25 cellular contexts compared by ENCODE assay signal in the genomic region with DNA sequence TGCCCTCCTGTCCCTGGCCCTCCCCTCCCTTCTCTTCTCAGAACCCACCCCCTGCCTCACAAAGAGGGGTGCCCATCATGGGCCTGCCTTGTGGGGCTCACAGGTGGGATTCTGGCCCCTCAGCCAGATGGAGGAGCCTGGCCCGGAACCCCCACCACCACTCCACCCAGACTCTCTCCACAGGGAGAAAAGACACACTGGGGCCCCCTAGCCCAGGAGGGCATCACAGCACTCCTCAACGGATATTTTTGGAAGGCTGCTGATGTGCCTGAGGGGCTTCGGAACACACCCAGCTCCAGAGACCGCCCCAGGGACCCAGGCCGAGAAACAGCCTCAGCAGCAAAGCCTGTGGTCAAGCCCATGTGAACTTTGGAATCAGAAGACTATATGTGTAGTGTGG. TPM values are rescaled to one million over a fixed set of nuclear protein-coding genes. Genes with fewer than 3 reads are reported as not detected.
"Had no signal": no experiment of that assay in that cellular context is flagged by ENCODE, and none has a peak within 500 bp of the region (broad histone marks: within the 10 kb centered on the region; RNA-seq: fewer than 3 reads in every experiment).

No MANE protein-coding gene starts in this region.

- H3K4me3 Mint-ChIP-seq: immature natural killer cell; natural killer cell treated with Interleukin-12 subunit alpha and Interleukin-12 subunit beta and Interleukin-15 and Interleukin-18, amount 100 ng/mL, for 72 hours; stimulated activated effector memory CD8-positive, alpha-beta T cell treated with anti-CD3 and anti-CD28 coated beads, Interleukin-12 subunit alpha, Interleukin-12 subunit beta, amount 100 ng/mL, for 72 hours had no signal

- H3K9me3 Mint-ChIP-seq: immature natural killer cell; natural killer cell treated with Interleukin-12 subunit alpha and Interleukin-12 subunit beta and Interleukin-15 and Interleukin-18, amount 100 ng/mL, for 72 hours; stimulated activated effector memory CD8-positive, alpha-beta T cell treated with anti-CD3 and anti-CD28 coated beads, Interleukin-12 subunit alpha, Interleukin-12 subunit beta, amount 100 ng/mL, for 72 hours had no signal

- DNase-seq: cortex of kidney; dorsolateral prefrontal cortex; effector CD8-positive, alpha-beta T cell; heart left ventricle; hypothalamus; immature natural killer cell; left cardiac atrium; left ventricle myocardium inferior; lower lobe of right lung; mesenchymal stem cell; midbrain; psoas muscle; retina; right lobe of liver; stimulated activated CD4-positive, alpha-beta T cell treated with anti-CD3 and anti-CD28 coated beads, Interleukin-4, amount 100 ng/mL, for 1 hour; stimulated activated CD8-positive, alpha-beta memory T cell treated with anti-CD3 and anti-CD28 coated beads, Interleukin-4, amount 100 ng/mL, for 48 hours; stimulated activated naive CD8-positive, alpha-beta T cell treated with anti-CD3 and anti-CD28 coated beads, Interleukin-15, Interleukin-2, amounts not matched to agents 100 U/mL and 50 U/mL, for 24 hours; tibial artery; uterus had no signal

- H3K27ac Mint-ChIP-seq: immature natural killer cell; natural killer cell treated with Interleukin-12 subunit alpha and Interleukin-12 subunit beta and Interleukin-15 and Interleukin-18, amount 100 ng/mL, for 72 hours; stimulated activated effector memory CD8-positive, alpha-beta T cell treated with anti-CD3 and anti-CD28 coated beads, Interleukin-12 subunit alpha, Interleukin-12 subunit beta, amount 100 ng/mL, for 72 hours had no signal

- H3K4me1 Mint-ChIP-seq: immature natural killer cell; stimulated activated effector memory CD8-positive, alpha-beta T cell treated with anti-CD3 and anti-CD28 coated beads, Interleukin-12 subunit alpha, Interleukin-12 subunit beta, amount 100 ng/mL, for 72 hours had no signal

- ATAC-seq: esophagus mucosa; heart left ventricle; left cardiac atrium; lower lobe of right lung; natural killer cell treated with Interleukin-12 subunit alpha and Interleukin-12 subunit beta and Interleukin-15 and Interleukin-18, amount 100 ng/mL, for 72 hours; psoas muscle; stimulated activated effector memory CD8-positive, alpha-beta T cell treated with anti-CD3 and anti-CD28 coated beads, Interleukin-12 subunit alpha, Interleukin-12 subunit beta, amount 100 ng/mL, for 72 hours; stimulated activated naive CD8-positive, alpha-beta T cell treated with anti-CD3 and anti-CD28 coated beads, Interleukin-15, Interleukin-2, amounts not matched to agents 100 U/mL and 50 U/mL, for 24 hours had no signal

- H3K4me3 ChIP-seq: dorsolateral prefrontal cortex, heart left ventricle, left ventricle myocardium inferior, lower lobe of right lung, psoas muscle, right lobe of liver, suprapubic skin, tibial artery, upper lobe of left lung, uterus had no signal

- H3K27me3 Mint-ChIP-seq: natural killer cell treated with Interleukin-12 subunit alpha and Interleukin-12 subunit beta and Interleukin-15 and Interleukin-18, amount 100 ng/mL, for 72 hours had no signal

- H3K36me3 Mint-ChIP-seq: immature natural killer cell; natural killer cell treated with Interleukin-12 subunit alpha and Interleukin-12 subunit beta and Interleukin-15 and Interleukin-18, amount 100 ng/mL, for 72 hours; stimulated activated effector memory CD8-positive, alpha-beta T cell treated with anti-CD3 and anti-CD28 coated beads, Interleukin-12 subunit alpha, Interleukin-12 subunit beta, amount 100 ng/mL, for 72 hours had no signal

- H3K27me3 ChIP-seq: dorsolateral prefrontal cortex, right lobe of liver, suprapubic skin, tibial artery, upper lobe of left lung, uterus had no signal

- H3K27ac ChIP-seq: heart left ventricle, left ventricle myocardium inferior, lower lobe of right lung, parathyroid adenoma, psoas muscle, suprapubic skin, tibial artery, upper lobe of left lung, uterus had no signal

- H3K36me3 ChIP-seq: heart left ventricle, left ventricle myocardium inferior, lower lobe of right lung, right lobe of liver, suprapubic skin, tibial artery, upper lobe of left lung, uterus had no signal

RNA-seq across cellular contexts. Expression of gene KCNIP3, which starts 9.9 kb away (rescaled TPM):
- total RNA-seq: natural killer cell treated with Interleukin-12 subunit alpha and Interleukin-12 subunit beta and Interleukin-15 and Interleukin-18, amount 100 ng/mL, for 72 hours had no signal
